In genomic region chr9:132147839-132148238, GRCh38 we compare ENCODE assay signal across 26 cellular contexts. TPM values are rescaled to one million over a fixed set of nuclear protein-coding genes. Genes with fewer than 3 reads are reported as not detected.
DNase-seq lines count a peak whose midpoint lies in the region; ATAC-seq, FAIRE-seq and TF ChIP-seq lines count a peak whose summit lies in the region.
"Had no signal": no experiment of that assay in that cellular context is flagged by ENCODE, and none has a peak within 500 bp of the region (broad histone marks: within the 10 kb centered on the region; RNA-seq: fewer than 3 reads in every experiment).

No MANE protein-coding gene starts in this region.

- peak overlapping the region in 1 of 2 donors; percentile 31 for H3K27ac Mint-ChIP-seq in natural killer cell treated with Interleukin-12 subunit alpha and Interleukin-12 subunit beta and Interleukin-15 and Interleukin-18, amount 100 ng/mL, for 72 hours
- H3K27ac Mint-ChIP-seq in stimulated activated effector memory CD8-positive, alpha-beta T cell treated with anti-CD3 and anti-CD28 coated beads, Interleukin-12 subunit alpha, Interleukin-12 subunit beta, amount 100 ng/mL, for 72 hours: peak overlapping the region; percentile 29
- H3K27ac Mint-ChIP-seq: CD4-positive, alpha-beta T cell; HFFc6 had no signal

- DNase-seq in K562 (ENCODE audit: extremely low read depth in 1 of 4, low spot score in 3 of 4) (no peak), HCEC 1CT (no peak), hepatic stellate cell (ENCODE audit: low spot score) (no peak), GM10248 (ENCODE audit: extremely low spot score) (no peak)
- no peak for DNase-seq in natural killer cell treated with Interleukin-12 subunit alpha and Interleukin-12 subunit beta and Interleukin-15 and Interleukin-18, amount 100 ng/mL, for 72 hours (ENCODE audit: low spot score)
- DNase-seq in stimulated activated effector memory CD8-positive, alpha-beta T cell treated with anti-CD3 and anti-CD28 coated beads, Interleukin-12 subunit alpha, Interleukin-12 subunit beta, amount 100 ng/mL, for 72 hours (ENCODE audit: low spot score in 2 of 2): no peak
- DNase-seq: 8988T; ACHN; AML-193; BE2C; Calu3; CD4-positive, alpha-beta T cell; CD8-positive, alpha-beta memory T cell; COR-L47; DMS53; DMS79 treated with DMSO at 0.1 percent for 48 hours; GF-D8; GOT3; H7; HFFc6 had no signal

- H3K27ac ChIP-seq in HEK293 (ENCODE audit: extremely low read depth, low read depth, low read length) (no peak overlapping the region), K562 (ENCODE audit: extremely low read depth, low read depth, low read length) (no peak overlapping the region)
- H3K27ac ChIP-seq: A549; BLaER1 treated with 17β-estradiol and CSF1 and Interleukin-3, amounts not matched to agents 10 nM and 100 nM had no signal

- peak overlapping the region; percentile 56 for H3K4me3 Mint-ChIP-seq in natural killer cell treated with Interleukin-12 subunit alpha and Interleukin-12 subunit beta and Interleukin-15 and Interleukin-18, amount 100 ng/mL, for 72 hours
- peak overlapping the region; percentile 9 for H3K4me3 Mint-ChIP-seq in stimulated activated effector memory CD8-positive, alpha-beta T cell treated with anti-CD3 and anti-CD28 coated beads, Interleukin-12 subunit alpha, Interleukin-12 subunit beta, amount 100 ng/mL, for 72 hours
- H3K4me3 Mint-ChIP-seq: CD14-positive monocyte; CD4-positive, alpha-beta T cell; CD8-positive, alpha-beta memory T cell; HFFc6 had no signal

- H3K9me3 ChIP-seq in HEK293 (ENCODE audit: control insufficient read depth, insufficient read depth, low read depth, low read length): no peaks in the 10 kb centered on the region
- no peaks in the 10 kb centered on the region for H3K9me3 ChIP-seq in K562 (replicated peaks; ENCODE audit: control insufficient read depth, insufficient read depth, low read depth, low read length)
- H3K9me3 ChIP-seq: A549; BE2C; BLaER1 treated with 17β-estradiol and CSF1 and Interleukin-3, amounts not matched to agents 10 nM and 100 nM had no signal

- no peak for TF ChIP-seq POLR2A in K562 (conservative IDR thresholded peaks at IDR 0.05)

- TF ChIP-seq CTCF in HEK293 (tag by site-specific recombination; IDR thresholded peaks at IDR 0.05) (no peak), K562 (IDR thresholded peaks at IDR 0.05 in 2 of 3, conservative IDR thresholded peaks at IDR 0.05 in 1 of 3; ENCODE audit: insufficient read depth in 2 of 3, low read depth in 1 of 3, low read length in 3 of 3) (no peak), GM10248 (IDR thresholded peaks at IDR 0.05; ENCODE audit: control extremely low read depth, extremely low read depth, low read depth, missing control alignments) (no peak)

- in situ Hi-C loops in K562 (cut with MboI): no loop called here

- no peak for FAIRE-seq in K562 (lab: Jason Lieb, UNC)
- FAIRE-seq: A549, GM12892 had no signal

- WGBS in K562 (ENCODE audit: insufficient coverage, low coverage, missing lambda C conversion rate): 5% methylated on average over 8 of the region's 8 CpGs

- peaks cover 24 to 41% of the 10 kb centered on the region in 2 donors for H3K4me1 Mint-ChIP-seq in natural killer cell treated with Interleukin-12 subunit alpha and Interleukin-12 subunit beta and Interleukin-15 and Interleukin-18, amount 100 ng/mL, for 72 hours (ENCODE audit: low read depth in 2 of 2)
- peaks cover 34% of the 10 kb centered on the region for H3K4me1 Mint-ChIP-seq in stimulated activated effector memory CD8-positive, alpha-beta T cell treated with anti-CD3 and anti-CD28 coated beads, Interleukin-12 subunit alpha, Interleukin-12 subunit beta, amount 100 ng/mL, for 72 hours
- H3K4me1 Mint-ChIP-seq: CD14-positive monocyte; CD8-positive, alpha-beta memory T cell had no signal

- TF ChIP-seq RAD21 in K562 (CRISPR knock-in tag; conservative IDR thresholded peaks at IDR 0.05 in 1 of 2, IDR thresholded peaks at IDR 0.05 in 1 of 2): no peak

- peaks cover 17 to 76% of the 10 kb centered on the region in 2 experiments; a peak in 4 of 5 replicates for H3K27me3 ChIP-seq in K562 (ENCODE audit: control insufficient read depth in 2 of 2, insufficient read depth in 2 of 2, low read length in 2 of 2)
- H3K27me3 ChIP-seq: BE2C; BLaER1 treated with 17β-estradiol and CSF1 and Interleukin-3, amounts not matched to agents 10 nM and 100 nM had no signal

- H3K9ac ChIP-seq in K562 (ENCODE audit: insufficient read depth in 1 of 2, low read depth in 2 of 2, low read length in 2 of 2): no peak overlapping the region
- H3K9ac ChIP-seq: BLaER1 treated with 17β-estradiol and CSF1 and Interleukin-3, amounts not matched to agents 10 nM and 100 nM had no signal

- H3K27me3 Mint-ChIP-seq in natural killer cell treated with Interleukin-12 subunit alpha and Interleukin-12 subunit beta and Interleukin-15 and Interleukin-18, amount 100 ng/mL, for 72 hours: peaks cover 14 to 21% of the 10 kb centered on the region in 2 donors

- H3K79me2 ChIP-seq in K562 (ENCODE audit: control insufficient read depth, insufficient read depth, low read length): no peaks in the 10 kb centered on the region

- no peak overlapping the region for H2AFZ ChIP-seq in K562 (ENCODE audit: low read depth, low read length)

- no peak overlapping the region for H3K4me2 ChIP-seq in K562 (ENCODE audit: insufficient read depth, low read length)
- H3K4me2 ChIP-seq: A549 had no signal

- no peak for ATAC-seq in K562
- ATAC-seq in natural killer cell treated with Interleukin-12 subunit alpha and Interleukin-12 subunit beta and Interleukin-15 and Interleukin-18, amount 100 ng/mL, for 72 hours: no peak
- ATAC-seq in stimulated activated effector memory CD8-positive, alpha-beta T cell treated with anti-CD3 and anti-CD28 coated beads, Interleukin-12 subunit alpha, Interleukin-12 subunit beta, amount 100 ng/mL, for 72 hours: no peak
- ATAC-seq: A549, HCT116 had no signal

- no peaks in the 10 kb centered on the region for H4K20me1 ChIP-seq in K562 (replicated peaks; ENCODE audit: control insufficient read depth, insufficient read depth, low read length)

- no peak overlapping the region for H3K4me3 ChIP-seq in HEK293 (ENCODE audit: low read depth, low read length)
- no peak overlapping the region for H3K4me3 ChIP-seq in K562
- H3K4me3 ChIP-seq: A549; BLaER1 treated with 17β-estradiol and CSF1 and Interleukin-3, amounts not matched to agents 10 nM and 100 nM had no signal

- TF ChIP-seq EP300 in K562 (IDR thresholded peaks at IDR 0.05; ENCODE audit: low read length): no peak

- no peaks in the 10 kb centered on the region for H3K9me3 Mint-ChIP-seq in natural killer cell treated with Interleukin-12 subunit alpha and Interleukin-12 subunit beta and Interleukin-15 and Interleukin-18, amount 100 ng/mL, for 72 hours
- no peaks in the 10 kb centered on the region for H3K9me3 Mint-ChIP-seq in stimulated activated effector memory CD8-positive, alpha-beta T cell treated with anti-CD3 and anti-CD28 coated beads, Interleukin-12 subunit alpha, Interleukin-12 subunit beta, amount 100 ng/mL, for 72 hours
- H3K9me3 Mint-ChIP-seq: CD4-positive, alpha-beta T cell; HFFc6 had no signal

- POLR2A ChIA-PET in HEK293 (lab: Yijun Ruan, JAX) (no interaction called here), K562 (lab: Yijun Ruan, JAX) (no interaction called here), GM10248 (lab: Yijun Ruan, JAX) (no interaction called here)

- H3K4me1 ChIP-seq in HEK293 (ENCODE audit: control insufficient read depth, insufficient read depth, low read length): no peaks in the 10 kb centered on the region
- H3K4me1 ChIP-seq in K562 (replicated peaks in 1 of 2; ENCODE audit: control insufficient read depth in 2 of 2, insufficient read depth in 2 of 2, low read length in 2 of 2): no peaks in the 10 kb centered on the region; a peak in 1 of 5 replicates

- H3K36me3 Mint-ChIP-seq in natural killer cell treated with Interleukin-12 subunit alpha and Interleukin-12 subunit beta and Interleukin-15 and Interleukin-18, amount 100 ng/mL, for 72 hours: no peaks in the 10 kb centered on the region
- no peaks in the 10 kb centered on the region for H3K36me3 Mint-ChIP-seq in stimulated activated effector memory CD8-positive, alpha-beta T cell treated with anti-CD3 and anti-CD28 coated beads, Interleukin-12 subunit alpha, Interleukin-12 subunit beta, amount 100 ng/mL, for 72 hours
- H3K36me3 Mint-ChIP-seq: CD14-positive monocyte; CD8-positive, alpha-beta memory T cell had no signal

- BruUV-seq in K562 (replicated peaks; lab: Mats Ljungman, UMichigan): no TSS peak

- H3K9me1 ChIP-seq in K562 (ENCODE audit: control insufficient read depth, insufficient read depth, low read length): no peaks in the 10 kb centered on the region

- intact Hi-C loops in K562 (cut with micrococcal nuclease): no loop called here

- H3K36me3 ChIP-seq in HEK293 (ENCODE audit: control insufficient read depth in 2 of 2, insufficient read depth in 1 of 2, low read length in 2 of 2): no peaks in the 10 kb centered on the region
- H3K36me3 ChIP-seq in K562 (ENCODE audit: control insufficient read depth, insufficient read depth, low read length): no peaks in the 10 kb centered on the region
- H3K36me3 ChIP-seq: BE2C; BLaER1 treated with 17β-estradiol and CSF1 and Interleukin-3, amounts not matched to agents 10 nM and 100 nM had no signal

- CTCF ChIA-PET in HEK293 (lab: Yijun Ruan, JAX) (interaction anchor here (0.6 to 0.8 kb wide), 3 partner anchors 22 to 875 kb away, joined by 3 to 4 read pairs (median 3); no protein-coding TSS in a partner anchor), K562 (lab: Yijun Ruan, JAX; ENCODE audit: low intra/inter-chr PET ratio) (no interaction called here), GM10248 (lab: Yijun Ruan, JAX) (interaction anchor here (1.6 kb wide), 1 partner anchor 23 kb away, joined by 5 read pairs; no protein-coding TSS in a partner anchor)

RNA-seq across cellular contexts. Expression of gene NTNG2, which starts 14.0 kb away (rescaled TPM):
- 0.65 TPM in 1 of 2 replicates, not detected in the other for total RNA-seq in K562 (2011; cell fraction: chromatin; rRNA removed; ENCODE audit: low replicate concordance)
- 0.13 and 0.67 TPM in 2 replicates for total RNA-seq in K562 (2011; cell fraction: nucleolus; rRNA removed)
- 0.07 and 2.3 TPM in 2 replicates for total RNA-seq in K562 (2011; cell fraction: nucleoplasm; rRNA removed)
- not detected in 2 replicates for total RNA-seq in K562 (2014; rRNA removed)
- total RNA-seq in K562 (2014; rRNA removed; fragmentation: Illumina TruSeq; extraction: Trizol): not detected in 2 replicates
- not detected in 2 replicates for total RNA-seq in K562 (2015; rRNA removed; fragmentation: Illumina TruSeq; extraction: Trizol)
- 0.09 and 0.42 TPM in 2 replicates for total RNA-seq in K562 (2021)
- 0.11 TPM in 1 of 2 replicates, not detected in the other for polyA plus RNA-seq in K562 (2011; rRNA removed)
- polyA plus RNA-seq in K562 (2011; cell fraction: cytosol; rRNA removed): 0.19 and 2.2 TPM in 2 replicates
- polyA plus RNA-seq in K562 (2011; cell fraction: nucleus; rRNA removed): 0.03 and 0.30 TPM in 2 replicates
- polyA plus RNA-seq in K562 (2012): 0.11 and 0.25 TPM in 2 replicates
- polyA plus RNA-seq in K562 (2014; fragmentation: Illumina TruSeq; extraction: Trizol): not detected in 2 replicates
- polyA plus RNA-seq in K562 (2014; fragmentation: Nextera tagmentation; extraction: Ambion mirVana): not detected
- 0.01 TPM in 1 of 2 replicates, not detected in the other for polyA plus RNA-seq in K562 (2014; rRNA removed)
- polyA minus RNA-seq in K562 (2011; rRNA and poly(A)+ RNA removed): not detected in 2 replicates
- polyA minus RNA-seq in K562 (2011; cell fraction: cytosol; rRNA and poly(A)+ RNA removed): not detected in 2 replicates
- polyA minus RNA-seq in K562 (2011; cell fraction: nucleus; rRNA and poly(A)+ RNA removed): 0.40 TPM in 1 of 2 replicates, not detected in the other
- total RNA-seq in natural killer cell treated with Interleukin-12 subunit alpha and Interleukin-12 subunit beta and Interleukin-15 and Interleukin-18, amount 100 ng/mL, for 72 hours: 10 to 100 TPM in 1 of 2 donors, 1 to 10 TPM in 1; 8.3 to 11.5 TPM
- total RNA-seq: Calu3 had no signal

Comparison
In these comparisons a context has a peak if more than half of its experiments do, and no peak if none do; other contexts are left out.
1. Of the 44 proteins assayed by ChIP-seq in both K562 and HEK293: peak only in K562: none; only in HEK293: ZNF121; in both: none; in neither: 43.